Comparison of ENCODE assay signal across 10 cellular contexts in the genomic region with DNA sequence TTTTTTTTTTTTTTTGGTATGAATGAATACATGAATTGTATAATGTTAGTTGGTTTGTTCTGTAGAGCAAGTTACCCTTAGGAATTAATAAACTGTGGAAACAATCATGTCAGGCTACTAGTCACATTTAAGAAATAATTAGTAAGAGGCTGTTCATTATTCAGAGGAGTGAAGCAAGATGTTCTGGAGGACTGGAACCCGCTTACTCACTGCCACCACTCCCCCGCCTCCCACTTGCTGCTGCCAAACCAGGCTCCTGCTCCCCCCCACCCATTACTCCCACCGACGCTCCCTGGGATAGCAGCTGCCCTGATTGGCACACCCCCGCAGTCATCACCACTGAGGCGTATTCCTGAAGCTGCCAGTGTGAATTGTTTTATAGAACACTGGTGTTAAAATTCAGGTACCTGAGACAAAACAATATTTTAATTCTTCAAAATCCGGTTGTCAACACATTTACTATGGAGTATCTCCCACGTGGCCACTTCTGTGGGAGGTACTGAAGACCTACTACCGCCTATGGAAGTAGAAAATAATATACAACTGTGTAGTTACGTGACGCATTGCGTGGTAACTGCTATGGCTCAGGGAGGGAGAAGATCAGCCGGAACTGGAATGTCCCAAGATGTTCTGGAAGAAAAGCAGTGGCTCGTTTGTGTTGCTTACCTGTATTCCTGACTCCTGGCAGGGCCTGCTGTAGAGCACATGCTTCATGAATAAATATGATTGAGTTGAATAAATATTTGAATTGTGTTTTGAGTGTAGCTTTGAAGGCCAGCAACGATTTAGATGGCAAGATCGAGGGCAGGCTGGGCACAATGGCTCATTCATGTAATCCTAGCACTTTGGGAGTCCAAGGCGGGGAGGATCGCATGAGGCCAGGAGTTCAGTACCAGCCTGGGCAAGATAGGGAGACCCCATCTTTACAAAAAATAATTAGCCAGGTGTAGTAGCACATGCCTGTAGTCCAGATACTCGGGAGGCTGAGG. TPM values are rescaled to one million over a fixed set of nuclear protein-coding genes. Genes with fewer than 3 reads are reported as not detected.
DNase-seq lines count a peak whose midpoint lies in the region; ATAC-seq, FAIRE-seq and TF ChIP-seq lines count a peak whose summit lies in the region.
"Had no signal": no experiment of that assay in that cellular context is flagged by ENCODE, and none has a peak within 500 bp of the region (broad histone marks: within the 10 kb centered on the region; RNA-seq: fewer than 3 reads in every experiment).

No MANE protein-coding gene starts in this region.

- H3K4me3 ChIP-seq in HepG2 (replicated peaks in 1 of 3; ENCODE audit: insufficient read depth in 1 of 3, low read depth in 2 of 3, low read length in 3 of 3) = peak overlapping the region in 1 of 3 experiments; percentile 90; a peak in 2 of 6 replicates
- H3K4me3 ChIP-seq in right lobe of liver = no peak overlapping the region
- peak overlapping the region; percentile 88 for H3K4me3 ChIP-seq in adipocyte (ENCODE audit: low read length)
- H3K4me3 ChIP-seq in keratinocyte (ENCODE audit: control insufficient read depth in 2 of 3, extremely low read depth in 1 of 3, insufficient read depth in 2 of 3, low read depth in 1 of 3, low read length in 3 of 3) = peak overlapping the region in 1 of 3 experiments; percentile 84
- no peak overlapping the region for H3K4me3 ChIP-seq in transverse colon

- CTCF ChIA-PET in HepG2 (lab: Yijun Ruan, JAX; ENCODE audit: low intra/inter-chr PET ratio, low total read pairs) = no interaction called here

- TF ChIP-seq RAD21 in HepG2 (CRISPR knock-in tag; IDR thresholded peaks at IDR 0.05) = no peak

- intact Hi-C loops in HepG2 (cut with micrococcal nuclease; ENCODE audit: unreplicated experiment) (loop anchor here (5.0 kb wide), 1 partner anchor 35 kb away; no protein-coding TSS in a partner anchor), right lobe of liver (cut with DNase I) (no loop called here), transverse colon (cut with DNase I; ENCODE audit: low total_unique reads) (loop anchor here (5.0 kb wide), 1 partner anchor 60 kb away; a partner anchor contains a TSS)

- TF ChIP-seq CTCF in HepG2 (CRISPR knock-in tag; IDR thresholded peaks at IDR 0.05) = no peak
- TF ChIP-seq CTCF in right lobe of liver (IDR thresholded peaks at IDR 0.05) = no peak
- no peak for TF ChIP-seq CTCF in keratinocyte (optimal IDR thresholded peaks at IDR 0.05 in 1 of 3, IDR thresholded peaks at IDR 0.05 in 1 of 3, conservative IDR thresholded peaks at IDR 0.05 in 1 of 3; ENCODE audit: extremely low read depth in 1 of 3, insufficient read depth in 2 of 3, low read length in 3 of 3)
- no peak for TF ChIP-seq CTCF in transverse colon (IDR thresholded peaks at IDR 0.05)

- H3K4me2 ChIP-seq in HepG2 (ENCODE audit: low read depth, low read length) (peak overlapping the region; percentile 84), keratinocyte (ENCODE audit: control insufficient read depth, extremely low read depth, insufficient read depth, low read depth, low read length) (peak overlapping the region; percentile 61)

- FAIRE-seq in HepG2 (lab: Jason Lieb, UNC) = no peak
- FAIRE-seq in keratinocyte (lab: Jason Lieb, UNC) = no peak
- FAIRE-seq: endometrium, GM18507 had no signal

- H4K20me1 ChIP-seq in HepG2 (ENCODE audit: insufficient read depth, low read length) (no peaks in the 10 kb centered on the region), keratinocyte (ENCODE audit: control insufficient read depth, extremely low read depth, insufficient read depth, low read length) (no peaks in the 10 kb centered on the region)

- BruUV-seq in HepG2 (replicated peaks; lab: Mats Ljungman, UMichigan) = TSS peak; percentile 47

- no peak for TF ChIP-seq POLR2A in HepG2 (IDR thresholded peaks at IDR 0.05; ENCODE audit: insufficient read depth in 1 of 2, low read depth in 2 of 2, low read length in 2 of 2)
- TF ChIP-seq POLR2A in right lobe of liver (IDR thresholded peaks at IDR 0.05) = no peak
- no peak for TF ChIP-seq POLR2A in transverse colon (IDR thresholded peaks at IDR 0.05)

- POLR2A ChIA-PET in HepG2 (lab: Yijun Ruan, JAX) = no interaction called here

- WGBS in HepG2 (ENCODE audit: low lambda C conversion rate) = 84% methylated on average over 19 of the region's 19 CpGs
- WGBS in right lobe of liver (ENCODE audit: insufficient coverage, low coverage, low lambda C conversion rate, missing lambda C conversion rate) = 82% methylated on average over 18 of the region's 19 CpGs
- 77 to 82% methylated on average over 12 to 19 of the region's 19 CpGs for WGBS in transverse colon (ENCODE audit: low coverage in 1 of 2), 2 donors

- H3K36me3 ChIP-seq in HepG2 (replicated peaks in 1 of 2; ENCODE audit: control insufficient read depth in 1 of 2, insufficient read depth in 2 of 2, low read length in 2 of 2) (peaks cover 9 to 30% of the 10 kb centered on the region in 2 experiments), right lobe of liver (peaks cover 0 to 18% (median 9%) of the 10 kb centered on the region in 4 donors), adipocyte (ENCODE audit: control insufficient read depth, insufficient read depth, low read length, severe bottlenecking) (peaks cover 33% of the 10 kb centered on the region), keratinocyte (ENCODE audit: control insufficient read depth in 2 of 2, extremely low read depth in 1 of 2, insufficient read depth in 2 of 2, low read length in 2 of 2) (peaks cover 5 to 7% of the 10 kb centered on the region in 2 experiments), transverse colon (peaks cover 0 to 25% (median 4%) of the 10 kb centered on the region in 4 donors)

- TF ChIP-seq EP300 in HepG2 (IDR thresholded peaks at IDR 0.05; ENCODE audit: low read depth in 2 of 2, low read length in 2 of 2) (no peak), HepG2 (CRISPR knock-in tag; IDR thresholded peaks at IDR 0.05; ENCODE audit: borderline replicate concordance) (no peak), transverse colon (IDR thresholded peaks at IDR 0.05; ENCODE audit: low read depth) (no peak)

- in situ Hi-C loops in HepG2 (cut with HindIII; ENCODE audit: extremely low pct_ligation_motif_present, low pct_unique_long_range_greater_than_20kb) (loop anchor here (5.0 kb wide), 1 partner anchor 175 kb away; a partner anchor contains a TSS), transverse colon (cut with MboI; ENCODE audit: low pct_ligation_motif_present in 1 of 4, low pct_unique_long_range_greater_than_20kb in 1 of 4, low sequenced_read_pairs in 3 of 4) (loop anchor here in 1 of 4 donors (10.0 kb wide), 1 partner anchor 62 kb away; a partner anchor contains a TSS)

- peaks cover 24% of the 10 kb centered on the region for H3K79me2 ChIP-seq in HepG2 (ENCODE audit: insufficient read depth, low read length)
- peaks cover 4% of the 10 kb centered on the region for H3K79me2 ChIP-seq in keratinocyte (ENCODE audit: control insufficient read depth, insufficient read depth, low read length)

- dilution Hi-C loops in keratinocyte (cut with MboI; ENCODE audit: extremely low pct_ligation_motif_present, low sequenced_read_pairs) = no loop called here

- H3K27ac ChIP-seq in HepG2 (ENCODE audit: extremely low read length, insufficient read depth, low read length) (no peak overlapping the region), right lobe of liver (no peak overlapping the region), keratinocyte (ENCODE audit: control insufficient read depth, insufficient read depth, low read length) (peak overlapping the region; percentile 11), transverse colon (peak overlapping the region in 3 of 4 donors; percentile 97 to 99 (median 98))

- H3K9me3 ChIP-seq in HepG2 (ENCODE audit: low read length) (no peaks in the 10 kb centered on the region), right lobe of liver (no peaks in the 10 kb centered on the region), adipocyte (ENCODE audit: control insufficient read depth, low read length) (no peaks in the 10 kb centered on the region), keratinocyte (ENCODE audit: control insufficient read depth, low read depth, low read length) (no peaks in the 10 kb centered on the region), transverse colon (no peaks in the 10 kb centered on the region)

- DNase-seq in HepG2 (ENCODE audit: low spot score) = peak; percentile 16
- DNase-seq in right lobe of liver = no peak
- DNase-seq in adipocyte (ENCODE audit: low read depth) = peak; percentile 17
- DNase-seq in keratinocyte (ENCODE audit: low read depth, low spot score) = no peak
- DNase-seq in transverse colon = peak; percentile 12
- no peak for DNase-seq in ecto neural progenitor cell (ENCODE audit: low spot score)
- no peak for DNase-seq in NCI-H1436 (lab: John Stamatoyannopoulos, UW)
- no peak for DNase-seq in NCI-H1048 (lab: John Stamatoyannopoulos, UW)

- peak overlapping the region; percentile 98 for H3K9ac ChIP-seq in HepG2 (ENCODE audit: insufficient read depth, low read depth, low read length)
- peak overlapping the region; percentile 97 for H3K9ac ChIP-seq in adipocyte (ENCODE audit: low read length)
- no peak overlapping the region for H3K9ac ChIP-seq in keratinocyte (ENCODE audit: control insufficient read depth, extremely low read depth, insufficient read depth, low read length)

- H2AFZ ChIP-seq in HepG2 (ENCODE audit: low read length) (no peak overlapping the region), keratinocyte (ENCODE audit: control insufficient read depth, low read length) (no peak overlapping the region)

- H3K4me1 ChIP-seq in HepG2 (ENCODE audit: insufficient read depth, low read length) (peaks cover 37% of the 10 kb centered on the region), right lobe of liver (peaks cover 0 to 19% (median 2%) of the 10 kb centered on the region in 4 donors), adipocyte (ENCODE audit: control insufficient read depth, insufficient read depth, low read length) (peaks cover 29% of the 10 kb centered on the region), keratinocyte (ENCODE audit: control insufficient read depth, extremely low read depth, insufficient read depth, low read length) (peaks cover 10% of the 10 kb centered on the region), transverse colon (peaks cover 10 to 19% (median 15%) of the 10 kb centered on the region in 4 donors)

- H3K9me1 ChIP-seq in keratinocyte (ENCODE audit: control insufficient read depth, extremely low read depth, insufficient read depth, low read length) = no peaks in the 10 kb centered on the region

- ATAC-seq in HepG2 (no peak), right lobe of liver (no peak)

- no peaks in the 10 kb centered on the region; a peak in 1 of 5 replicates for H3K27me3 ChIP-seq in HepG2 (ENCODE audit: control insufficient read depth in 1 of 2, insufficient read depth in 2 of 2, low read length in 2 of 2)
- no peaks in the 10 kb centered on the region for H3K27me3 ChIP-seq in right lobe of liver
- no peaks in the 10 kb centered on the region for H3K27me3 ChIP-seq in adipocyte (replicated peaks; ENCODE audit: control insufficient read depth, insufficient read depth, low read length)
- H3K27me3 ChIP-seq in keratinocyte (ENCODE audit: control insufficient read depth, extremely low read depth, insufficient read depth, low read length) = no peaks in the 10 kb centered on the region
- no peaks in the 10 kb centered on the region for H3K27me3 ChIP-seq in transverse colon

RNA-seq across cellular contexts. Expression of a gene that starts 1.7 kb away (rescaled TPM):
- total RNA-seq in HepG2 (2016; rRNA removed; fragmentation: Illumina TruSeq; extraction: Trizol) (9.8 and 25.2 TPM in 2 replicates), right lobe of liver (10 to 100 TPM in 4 of 6 experiments, 1 to 10 TPM in 2; 8.0 to 13.5 (median 12.4) TPM), transverse colon (10 to 100 TPM; 15.6 to 48.6 (median 20.2) TPM)
- total RNA-seq in HepG2 (2016; cell fraction: cytosol; rRNA removed; fragmentation: Illumina TruSeq; extraction: Trizol; ENCODE audit: low read depth) = 1.6 and 2.4 TPM in 2 replicates
- total RNA-seq in HepG2 (2016; cell fraction: insoluble cytoplasmic fraction; rRNA removed; fragmentation: Illumina TruSeq; extraction: Trizol) = 11.2 and 21.8 TPM in 2 replicates
- 5.2 and 5.7 TPM in 2 replicates for total RNA-seq in HepG2 (2016; cell fraction: membrane; rRNA removed; fragmentation: Illumina TruSeq; extraction: Trizol)
- 53.6 and 61.6 TPM in 2 replicates for total RNA-seq in HepG2 (2016; cell fraction: nucleus; rRNA removed; fragmentation: Illumina TruSeq; extraction: Trizol)
- polyA plus RNA-seq in HepG2 (2011; rRNA removed) (21.6 and 22.9 TPM in 2 replicates), keratinocyte (7.9 to 10.0 TPM (median 10.0 TPM) in 3 replicates)
- 14.4 and 15.5 TPM in 2 replicates for polyA plus RNA-seq in HepG2 (2011; cell fraction: cytosol; rRNA removed)
- polyA plus RNA-seq in HepG2 (2011; cell fraction: nucleus; rRNA removed) = 117 and 122 TPM in 2 replicates
- polyA plus RNA-seq in HepG2 (2012) = 15.6 and 16.7 TPM in 2 replicates
- polyA plus RNA-seq in HepG2 (2016; cell fraction: cytosol; fragmentation: Illumina TruSeq; extraction: Trizol; ENCODE audit: low read depth) = 0.78 and 0.86 TPM in 2 replicates
- polyA plus RNA-seq in HepG2 (2016; cell fraction: insoluble cytoplasmic fraction; fragmentation: Illumina TruSeq; extraction: Trizol; ENCODE audit: low read depth) = 7.6 and 8.8 TPM in 2 replicates
- 3.2 and 3.3 TPM in 2 replicates for polyA plus RNA-seq in HepG2 (2016; cell fraction: membrane; fragmentation: Illumina TruSeq; extraction: Trizol; ENCODE audit: low read depth)
- polyA plus RNA-seq in HepG2 (2016; cell fraction: nucleus; fragmentation: Illumina TruSeq; extraction: Trizol; ENCODE audit: insufficient read depth, low read depth) = 60.1 and 76.3 TPM in 2 replicates
- 25.0 and 30.6 TPM in 2 replicates for polyA minus RNA-seq in HepG2 (2011; rRNA and poly(A)+ RNA removed; ENCODE audit: low replicate concordance)
- 22.8 and 24.8 TPM in 2 replicates for polyA minus RNA-seq in HepG2 (2011; cell fraction: cytosol; rRNA and poly(A)+ RNA removed)
- polyA minus RNA-seq in HepG2 (2011; cell fraction: nucleus; rRNA and poly(A)+ RNA removed) = 128 and 146 TPM in 2 replicates
- 1.6 TPM for polyA plus RNA-seq in keratinocyte (2011; ENCODE audit: low read depth)
- polyA plus RNA-seq in keratinocyte (2011; cell fraction: cytosol; rRNA removed) = 3.0 and 4.3 TPM in 2 replicates
- polyA plus RNA-seq in keratinocyte (2011; cell fraction: nucleus; rRNA removed) = 35.8 and 38.2 TPM in 2 replicates
- polyA plus RNA-seq in keratinocyte (2012; ENCODE audit: low replicate concordance) = 1.2 and 3.4 TPM in 2 replicates
- 9.9 to 18.2 TPM (median 17.3 TPM) in 3 replicates for polyA minus RNA-seq in keratinocyte
- polyA minus RNA-seq in keratinocyte (2011; cell fraction: cytosol; rRNA and poly(A)+ RNA removed) = 6.5 TPM
- polyA minus RNA-seq in keratinocyte (2011; cell fraction: nucleus; rRNA and poly(A)+ RNA removed) = 17.6 and 18.7 TPM in 2 replicates

Comparison
In these comparisons a context has a peak if more than half of its experiments do, and no peak if none do; other contexts are left out.
1. DNase-seq: peak in HepG2 (single experiment), adipocyte (single experiment) and transverse colon (single experiment); none in right lobe of liver (0 of 3), keratinocyte (single experiment), ecto neural progenitor cell (single experiment), NCI-H1436 (single experiment) and NCI-H1048 (single experiment).
2. intact Hi-C loops: an anchor here in HepG2 (5.0 kb wide) and transverse colon (5.0 kb wide); none called in right lobe of liver.
3. H3K27ac ChIP-seq: peak in keratinocyte (single experiment) and transverse colon (3 of 4); none in HepG2 (single experiment) and right lobe of liver (0 of 3).